Comparison of ENCODE assay signal across 8 cellular contexts in genomic region chrX:66731398-66731797, GRCh38.
DNase-seq lines count a peak whose midpoint lies in the region; ATAC-seq and TF ChIP-seq lines count a peak whose summit lies in the region.

No MANE protein-coding gene starts in this region.

- TF ChIP-seq CTCF in Peyer's patch (IDR thresholded peaks at IDR 0.05): peak in 4 of 6 experiments; percentile 11 to 45 (median 33)
- peak; percentile 38 for TF ChIP-seq CTCF in fibroblast of pulmonary artery (IDR thresholded peaks at IDR 0.05; ENCODE audit: low read length, missing control alignments)
- TF ChIP-seq CTCF in testis (IDR thresholded peaks at IDR 0.05): peak in 2 of 3 experiments; percentile 10 to 13

- no peaks in the 10 kb centered on the region for H3K9me3 ChIP-seq in Peyer's patch
- H3K9me3 ChIP-seq in testis: no peaks in the 10 kb centered on the region

- CTCF ChIA-PET in HEK293T (lab: Yijun Ruan, JAX): interaction anchor here (1.0 kb wide), 1 partner anchor 530 kb away, joined by 6 read pairs; no protein-coding TSS in a partner anchor

- intact Hi-C loops in testis (cut with DNase I; ENCODE audit: low total_unique reads): no loop called here

- H3K4me1 ChIP-seq in Peyer's patch (no peaks in the 10 kb centered on the region), testis (no peaks in the 10 kb centered on the region)

- TF ChIP-seq POLR2A in Peyer's patch (IDR thresholded peaks at IDR 0.05): no peak
- TF ChIP-seq POLR2A in testis (IDR thresholded peaks at IDR 0.05): no peak

- POLR2A ChIA-PET in HEK293T (lab: Yijun Ruan, JAX): no interaction called here

- WGBS in testis, 2 donors: 39 to 40% methylated on average over 2 of the region's 2 CpGs

- DNase-seq in GM04503 (ENCODE audit: low read depth) (peak; percentile 11), HEK293T (ENCODE audit: extremely low spot score) (peak; percentile 7), Peyer's patch (no peak), fibroblast of pulmonary artery (ENCODE audit: low read depth) (peak; percentile 68), testis (no peak), C1 segment of cervical spinal cord (lab: John Stamatoyannopoulos, UW) (no peak)

- H3K27ac ChIP-seq in Peyer's patch (no peak overlapping the region), testis (no peak overlapping the region)

- H3K27me3 ChIP-seq in Peyer's patch (no peaks in the 10 kb centered on the region), testis (no peaks in the 10 kb centered on the region)

- no peak for ATAC-seq in GM19463 (IDR thresholded peaks at IDR 0.05; ENCODE audit: unreplicated experiment)
- no peak for ATAC-seq in HG02571 (IDR thresholded peaks at IDR 0.05; ENCODE audit: unreplicated experiment)

- H3K36me3 ChIP-seq in Peyer's patch (no peaks in the 10 kb centered on the region), testis (ENCODE audit: low read depth, missing control alignments) (no peaks in the 10 kb centered on the region)

- no peak overlapping the region for H3K4me3 ChIP-seq in Peyer's patch
- no peak overlapping the region for H3K4me3 ChIP-seq in fibroblast of pulmonary artery (replicated peaks; ENCODE audit: low read depth, low read length)
- no peak overlapping the region for H3K4me3 ChIP-seq in testis

TF ChIP-seq in HEK293T, 16 proteins besides CTCF, POLR2A, EP300 and RAD21:
- TF ChIP-seq NFRKB (IDR thresholded peaks at IDR 0.05) (no peak), LEF1 (IDR thresholded peaks at IDR 0.05; ENCODE audit: borderline replicate concordance) (no peak), SUZ12 (IDR thresholded peaks at IDR 0.05) (no peak), TARDBP (IDR thresholded peaks at IDR 0.05) (no peak), FOXA1 (IDR thresholded peaks at IDR 0.05) (no peak), ZNF384 (IDR thresholded peaks at IDR 0.05) (no peak), CTBP1 (IDR thresholded peaks at IDR 0.05; ENCODE audit: borderline replicate concordance) (no peak), FOXK2 (IDR thresholded peaks at IDR 0.05) (no peak), ARNT (IDR thresholded peaks at IDR 0.05) (no peak), L3MBTL2 (conservative IDR thresholded peaks at IDR 0.05) (no peak), HDGF (IDR thresholded peaks at IDR 0.05; ENCODE audit: borderline replicate concordance) (no peak), PKNOX1 (IDR thresholded peaks at IDR 0.05) (no peak), FOXM1 (IDR thresholded peaks at IDR 0.05; ENCODE audit: borderline replicate concordance) (no peak), SP1 (IDR thresholded peaks at IDR 0.05) (no peak), ELF4 (IDR thresholded peaks at IDR 0.05) (no peak), BHLHE40 (IDR thresholded peaks at IDR 0.05; ENCODE audit: borderline replicate concordance) (no peak)

Comparison
In these comparisons a context has a peak if more than half of its experiments do, and no peak if none do; other contexts are left out.
1. DNase-seq: peak in GM04503 (single experiment), HEK293T (single experiment) and fibroblast of pulmonary artery (single experiment); none in Peyer's patch (0 of 3), testis (single experiment) and C1 segment of cervical spinal cord (0 of 14).
2. Peak in every context shown above with its lines, with median percentiles within 50 percentile points of each other: CTCF ChIP-seq.